Comparison of ENCODE assay signal across 1 cellular context in genomic region chr1:201876148-201876547, GRCh38.
TF ChIP-seq lines count a peak whose summit lies in the region.

No MANE protein-coding gene starts in this region.

TF ChIP-seq in GM23338, 12 proteins besides CTCF, POLR2A, EP300 and RAD21 (continued from another document):
- TF ChIP-seq, protein P1, sequence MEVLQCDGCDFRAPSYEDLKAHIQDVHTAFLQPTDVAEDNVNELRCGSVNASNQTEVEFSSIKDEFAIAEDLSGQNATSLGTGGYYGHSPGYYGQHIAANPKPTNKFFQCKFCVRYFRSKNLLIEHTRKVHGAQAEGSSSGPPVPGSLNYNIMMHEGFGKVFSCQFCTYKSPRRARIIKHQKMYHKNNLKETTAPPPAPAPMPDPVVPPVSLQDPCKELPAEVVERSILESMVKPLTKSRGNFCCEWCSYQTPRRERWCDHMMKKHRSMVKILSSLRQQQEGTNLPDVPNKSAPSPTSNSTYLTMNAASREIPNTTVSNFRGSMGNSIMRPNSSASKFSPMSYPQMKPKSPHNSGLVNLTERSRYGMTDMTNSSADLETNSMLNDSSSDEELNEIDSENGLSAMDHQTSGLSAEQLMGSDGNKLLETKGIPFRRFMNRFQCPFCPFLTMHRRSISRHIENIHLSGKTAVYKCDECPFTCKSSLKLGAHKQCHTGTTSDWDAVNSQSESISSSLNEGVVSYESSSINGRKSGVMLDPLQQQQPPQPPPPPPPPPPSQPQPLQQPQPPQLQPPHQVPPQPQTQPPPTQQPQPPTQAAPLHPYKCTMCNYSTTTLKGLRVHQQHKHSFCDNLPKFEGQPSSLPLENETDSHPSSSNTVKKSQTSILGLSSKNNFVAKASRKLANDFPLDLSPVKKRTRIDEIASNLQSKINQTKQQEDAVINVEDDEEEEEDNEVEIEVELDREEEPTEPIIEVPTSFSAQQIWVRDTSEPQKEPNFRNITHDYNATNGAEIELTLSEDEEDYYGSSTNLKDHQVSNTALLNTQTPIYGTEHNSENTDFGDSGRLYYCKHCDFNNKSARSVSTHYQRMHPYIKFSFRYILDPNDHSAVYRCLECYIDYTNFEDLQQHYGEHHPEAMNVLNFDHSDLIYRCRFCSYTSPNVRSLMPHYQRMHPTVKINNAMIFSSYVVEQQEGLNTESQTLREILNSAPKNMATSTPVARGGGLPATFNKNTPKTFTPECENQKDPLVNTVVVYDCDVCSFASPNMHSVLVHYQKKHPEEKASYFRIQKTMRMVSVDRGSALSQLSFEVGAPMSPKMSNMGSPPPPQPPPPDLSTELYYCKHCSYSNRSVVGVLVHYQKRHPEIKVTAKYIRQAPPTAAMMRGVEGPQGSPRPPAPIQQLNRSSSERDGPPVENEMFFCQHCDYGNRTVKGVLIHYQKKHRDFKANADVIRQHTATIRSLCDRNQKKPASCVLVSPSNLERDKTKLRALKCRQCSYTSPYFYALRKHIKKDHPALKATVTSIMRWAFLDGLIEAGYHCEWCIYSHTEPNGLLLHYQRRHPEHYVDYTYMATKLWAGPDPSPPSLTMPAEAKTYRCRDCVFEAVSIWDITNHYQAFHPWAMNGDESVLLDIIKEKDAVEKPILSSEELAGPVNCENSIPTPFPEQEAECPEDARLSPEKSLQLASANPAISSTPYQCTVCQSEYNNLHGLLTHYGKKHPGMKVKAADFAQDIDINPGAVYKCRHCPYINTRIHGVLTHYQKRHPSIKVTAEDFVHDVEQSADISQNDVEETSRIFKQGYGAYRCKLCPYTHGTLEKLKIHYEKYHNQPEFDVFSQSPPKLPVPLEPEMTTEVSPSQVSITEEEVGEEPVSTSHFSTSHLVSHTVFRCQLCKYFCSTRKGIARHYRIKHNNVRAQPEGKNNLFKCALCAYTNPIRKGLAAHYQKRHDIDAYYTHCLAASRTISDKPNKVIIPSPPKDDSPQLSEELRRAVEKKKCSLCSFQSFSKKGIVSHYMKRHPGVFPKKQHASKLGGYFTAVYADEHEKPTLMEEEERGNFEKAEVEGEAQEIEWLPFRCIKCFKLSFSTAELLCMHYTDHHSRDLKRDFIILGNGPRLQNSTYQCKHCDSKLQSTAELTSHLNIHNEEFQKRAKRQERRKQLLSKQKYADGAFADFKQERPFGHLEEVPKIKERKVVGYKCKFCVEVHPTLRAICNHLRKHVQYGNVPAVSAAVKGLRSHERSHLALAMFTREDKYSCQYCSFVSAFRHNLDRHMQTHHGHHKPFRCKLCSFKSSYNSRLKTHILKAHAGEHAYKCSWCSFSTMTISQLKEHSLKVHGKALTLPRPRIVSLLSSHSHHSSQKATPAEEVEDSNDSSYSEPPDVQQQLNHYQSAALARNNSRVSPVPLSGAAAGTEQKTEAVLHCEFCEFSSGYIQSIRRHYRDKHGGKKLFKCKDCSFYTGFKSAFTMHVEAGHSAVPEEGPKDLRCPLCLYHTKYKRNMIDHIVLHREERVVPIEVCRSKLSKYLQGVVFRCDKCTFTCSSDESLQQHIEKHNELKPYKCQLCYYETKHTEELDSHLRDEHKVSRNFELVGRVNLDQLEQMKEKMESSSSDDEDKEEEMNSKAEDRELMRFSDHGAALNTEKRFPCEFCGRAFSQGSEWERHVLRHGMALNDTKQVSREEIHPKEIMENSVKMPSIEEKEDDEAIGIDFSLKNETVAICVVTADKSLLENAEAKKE (CRISPR knock-in tag; IDR thresholded peaks at IDR 0.05) = no peak
- TF ChIP-seq CREB1 (CRISPR knock-in tag; IDR thresholded peaks at IDR 0.05; ENCODE audit: low read depth) = no peak
- TF ChIP-seq, protein P2, sequence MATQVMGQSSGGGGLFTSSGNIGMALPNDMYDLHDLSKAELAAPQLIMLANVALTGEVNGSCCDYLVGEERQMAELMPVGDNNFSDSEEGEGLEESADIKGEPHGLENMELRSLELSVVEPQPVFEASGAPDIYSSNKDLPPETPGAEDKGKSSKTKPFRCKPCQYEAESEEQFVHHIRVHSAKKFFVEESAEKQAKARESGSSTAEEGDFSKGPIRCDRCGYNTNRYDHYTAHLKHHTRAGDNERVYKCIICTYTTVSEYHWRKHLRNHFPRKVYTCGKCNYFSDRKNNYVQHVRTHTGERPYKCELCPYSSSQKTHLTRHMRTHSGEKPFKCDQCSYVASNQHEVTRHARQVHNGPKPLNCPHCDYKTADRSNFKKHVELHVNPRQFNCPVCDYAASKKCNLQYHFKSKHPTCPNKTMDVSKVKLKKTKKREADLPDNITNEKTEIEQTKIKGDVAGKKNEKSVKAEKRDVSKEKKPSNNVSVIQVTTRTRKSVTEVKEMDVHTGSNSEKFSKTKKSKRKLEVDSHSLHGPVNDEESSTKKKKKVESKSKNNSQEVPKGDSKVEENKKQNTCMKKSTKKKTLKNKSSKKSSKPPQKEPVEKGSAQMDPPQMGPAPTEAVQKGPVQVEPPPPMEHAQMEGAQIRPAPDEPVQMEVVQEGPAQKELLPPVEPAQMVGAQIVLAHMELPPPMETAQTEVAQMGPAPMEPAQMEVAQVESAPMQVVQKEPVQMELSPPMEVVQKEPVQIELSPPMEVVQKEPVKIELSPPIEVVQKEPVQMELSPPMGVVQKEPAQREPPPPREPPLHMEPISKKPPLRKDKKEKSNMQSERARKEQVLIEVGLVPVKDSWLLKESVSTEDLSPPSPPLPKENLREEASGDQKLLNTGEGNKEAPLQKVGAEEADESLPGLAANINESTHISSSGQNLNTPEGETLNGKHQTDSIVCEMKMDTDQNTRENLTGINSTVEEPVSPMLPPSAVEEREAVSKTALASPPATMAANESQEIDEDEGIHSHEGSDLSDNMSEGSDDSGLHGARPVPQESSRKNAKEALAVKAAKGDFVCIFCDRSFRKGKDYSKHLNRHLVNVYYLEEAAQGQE (IDR thresholded peaks at IDR 0.05; ENCODE audit: unreplicated experiment) = no peak
- no peak for TF ChIP-seq STAT1 (IDR thresholded peaks at IDR 0.05; ENCODE audit: unreplicated experiment)
- TF ChIP-seq EZH2phosphoT487 (IDR thresholded peaks at IDR 0.05; ENCODE audit: unreplicated experiment) = no peak
- TF ChIP-seq POLR2AphosphoS5 (IDR thresholded peaks at IDR 0.05; ENCODE audit: low read depth) = no peak
- TF ChIP-seq JUNB (IDR thresholded peaks at IDR 0.05; ENCODE audit: unreplicated experiment) = no peak
- TF ChIP-seq NANOG (IDR thresholded peaks at IDR 0.05; ENCODE audit: borderline replicate concordance) = no peak
- no peak for TF ChIP-seq ZNF114 (CRISPR knock-in tag; IDR thresholded peaks at IDR 0.05)
- TF ChIP-seq, protein P3, sequence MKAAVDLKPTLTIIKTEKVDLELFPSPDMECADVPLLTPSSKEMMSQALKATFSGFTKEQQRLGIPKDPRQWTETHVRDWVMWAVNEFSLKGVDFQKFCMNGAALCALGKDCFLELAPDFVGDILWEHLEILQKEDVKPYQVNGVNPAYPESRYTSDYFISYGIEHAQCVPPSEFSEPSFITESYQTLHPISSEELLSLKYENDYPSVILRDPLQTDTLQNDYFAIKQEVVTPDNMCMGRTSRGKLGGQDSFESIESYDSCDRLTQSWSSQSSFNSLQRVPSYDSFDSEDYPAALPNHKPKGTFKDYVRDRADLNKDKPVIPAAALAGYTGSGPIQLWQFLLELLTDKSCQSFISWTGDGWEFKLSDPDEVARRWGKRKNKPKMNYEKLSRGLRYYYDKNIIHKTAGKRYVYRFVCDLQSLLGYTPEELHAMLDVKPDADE (IDR thresholded peaks at IDR 0.05) = no peak
- TF ChIP-seq EZH2 (IDR thresholded peaks at IDR 0.05; ENCODE audit: low read depth, unreplicated experiment) = no peak
